Comparison of ENCODE assay signal across 8 cellular contexts in the genomic region with DNA sequence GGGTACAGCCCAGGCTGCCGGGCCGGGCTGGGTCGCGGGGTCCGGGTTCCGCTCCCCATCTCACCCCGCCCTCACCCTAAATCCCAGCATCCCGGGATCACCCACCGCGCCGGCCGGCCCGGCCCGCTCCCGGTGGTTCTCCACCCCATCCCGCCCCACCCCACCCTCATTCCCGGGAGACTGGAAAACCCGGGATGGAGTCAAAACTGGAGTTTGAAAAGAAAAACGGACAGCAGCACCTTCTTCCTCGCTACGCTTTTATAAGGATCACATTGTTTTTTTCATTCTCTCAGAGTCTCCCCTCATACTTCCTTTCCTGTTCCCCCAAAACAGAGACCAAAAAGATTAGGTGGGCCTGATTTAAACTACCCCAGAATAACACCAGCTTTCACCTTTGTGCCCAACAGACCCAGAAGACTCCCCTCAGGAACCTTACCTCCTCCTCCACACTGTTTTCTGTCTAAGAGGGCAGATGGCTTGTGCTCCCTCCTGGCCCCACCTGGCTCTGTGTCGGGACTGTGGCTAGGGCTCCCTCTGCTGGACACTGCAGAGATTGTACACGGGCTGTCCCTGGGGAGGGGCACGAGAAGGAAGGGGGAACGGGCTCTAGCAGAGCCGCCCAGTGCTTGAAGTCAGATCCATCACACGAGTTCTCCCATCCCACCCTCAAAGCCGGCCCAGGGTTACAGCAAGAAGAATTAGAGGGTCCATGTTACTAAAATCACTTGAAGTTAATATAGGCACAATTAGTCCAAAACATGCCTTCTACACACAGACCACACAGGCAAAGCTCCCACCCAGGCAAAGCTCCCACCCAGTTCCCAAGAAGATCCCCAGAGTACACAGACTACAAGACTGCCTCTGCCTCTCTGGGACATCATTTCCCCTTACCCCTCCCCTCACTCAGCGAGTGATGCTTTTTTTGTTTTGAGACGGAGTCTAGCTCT.
A peak's percentile ranks its signal among the peaks of the same experiment; 100 is the strongest.
DNase-seq lines count a peak whose midpoint lies in the region; ATAC-seq and TF ChIP-seq lines count a peak whose summit lies in the region.

No MANE protein-coding gene starts in this region.

- ATAC-seq in GM18873 (IDR thresholded peaks at IDR 0.05; ENCODE audit: low FRiP score, unreplicated experiment), result peak; percentile 66
- peak; percentile 53 for ATAC-seq in HG03108 (IDR thresholded peaks at IDR 0.05; ENCODE audit: unreplicated experiment)

- peak; percentile 91 for TF ChIP-seq CTCF in AG10803 (conservative IDR thresholded peaks at IDR 0.05; ENCODE audit: low read length)
- TF ChIP-seq CTCF in WI38 (IDR thresholded peaks at IDR 0.05; ENCODE audit: low read depth, low read length), result peak; percentile 91

- peak overlapping the region; percentile 83 for H3K4me3 ChIP-seq in AG10803 (ENCODE audit: low read length)
- H3K4me3 ChIP-seq in WI38 (ENCODE audit: low read depth, low read length), result peak overlapping the region; percentile 55

- peak; percentile 83 for DNase-seq in AG10803 (ENCODE audit: low read depth)
- peak; percentile 97 for DNase-seq in NCI-H2171 treated with DMSO at 0.1 percent for 48 hours (lab: John Stamatoyannopoulos, UW)
- DNase-seq in central memory CD4-positive, alpha-beta T cell, result peak; percentile 82
- DNase-seq in islet precursor cell, result peak; percentile 99
- DNase-seq in stimulated activated CD4-positive, alpha-beta T cell treated with anti-CD3 and anti-CD28 coated beads, Interleukin-12 subunit alpha, Interleukin-12 subunit beta, amount 100 ng/mL, for 4 hours, result peak; percentile 86

Comparison
In these comparisons a context has a peak if more than half of its experiments do, and no peak if none do; other contexts are left out.
1. Peak in every context shown above with its lines: DNase-seq, ATAC-seq and H3K4me3 ChIP-seq.